1 cellular context compared by ENCODE assay signal in the genomic region with DNA sequence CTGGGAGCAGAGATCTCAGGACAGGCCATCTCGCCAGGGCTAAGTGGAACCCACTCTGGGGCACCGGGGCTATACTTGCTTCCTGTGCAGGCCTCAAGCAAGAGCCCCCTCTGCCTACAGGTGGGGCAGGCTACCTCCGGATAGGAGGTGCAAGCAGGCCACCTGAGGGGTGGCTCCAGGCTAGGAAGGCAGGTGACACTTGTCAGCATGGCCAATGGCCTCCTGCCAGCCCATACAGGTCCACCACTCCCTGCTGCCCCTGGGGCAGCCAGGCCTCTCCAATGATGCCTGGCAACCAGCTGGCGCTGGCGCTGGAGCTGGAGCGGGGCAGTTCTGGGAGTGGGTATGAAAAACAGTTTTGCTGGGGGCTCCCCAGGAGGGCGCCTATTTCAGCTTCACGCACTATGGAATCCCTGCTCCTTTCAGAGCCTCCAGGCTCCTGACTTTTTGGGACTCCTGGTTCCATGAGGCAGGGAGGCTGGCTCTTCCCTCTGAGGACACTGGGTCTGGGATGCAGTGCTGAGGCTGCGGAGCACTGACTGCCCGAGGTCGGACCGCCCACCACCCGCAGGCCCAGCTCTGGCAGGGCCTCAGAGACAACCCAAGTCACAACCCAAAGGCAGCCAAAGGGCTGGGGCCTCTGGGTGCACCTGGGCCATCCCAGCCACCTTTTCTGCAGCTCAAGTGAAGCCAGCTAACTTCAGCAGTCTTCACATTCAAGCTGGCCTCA.
TF ChIP-seq lines count a peak whose summit lies in the region.

No MANE protein-coding gene starts in this region.

TF ChIP-seq in IMR-90, 13 proteins besides CTCF, POLR2A, EP300 and RAD21:
- TF ChIP-seq NFE2L2 (IDR thresholded peaks at IDR 0.05; ENCODE audit: low read depth, low read length): no peak
- TF ChIP-seq RCOR1 (IDR thresholded peaks at IDR 0.05; ENCODE audit: insufficient replicate concordance, low read length): no peak
- TF ChIP-seq CHD1 (IDR thresholded peaks at IDR 0.05; ENCODE audit: low read depth, low read length): no peak
- TF ChIP-seq MAZ (IDR thresholded peaks at IDR 0.05; ENCODE audit: borderline replicate concordance, low read depth, low read length): no peak
- TF ChIP-seq, protein P1, sequence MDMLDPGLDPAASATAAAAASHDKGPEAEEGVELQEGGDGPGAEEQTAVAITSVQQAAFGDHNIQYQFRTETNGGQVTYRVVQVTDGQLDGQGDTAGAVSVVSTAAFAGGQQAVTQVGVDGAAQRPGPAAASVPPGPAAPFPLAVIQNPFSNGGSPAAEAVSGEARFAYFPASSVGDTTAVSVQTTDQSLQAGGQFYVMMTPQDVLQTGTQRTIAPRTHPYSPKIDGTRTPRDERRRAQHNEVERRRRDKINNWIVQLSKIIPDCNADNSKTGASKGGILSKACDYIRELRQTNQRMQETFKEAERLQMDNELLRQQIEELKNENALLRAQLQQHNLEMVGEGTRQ (IDR thresholded peaks at IDR 0.05; ENCODE audit: low read depth, low read length): no peak
- TF ChIP-seq FOS (IDR thresholded peaks at IDR 0.05; ENCODE audit: low read depth, low read length): no peak
- no peak for TF ChIP-seq MXI1 (IDR thresholded peaks at IDR 0.05; ENCODE audit: borderline replicate concordance, low read depth, low read length)
- no peak for TF ChIP-seq RFX5 (IDR thresholded peaks at IDR 0.05; ENCODE audit: low read depth, low read length)
- TF ChIP-seq SMC3 (IDR thresholded peaks at IDR 0.05; ENCODE audit: low read depth, low read length): no peak
- TF ChIP-seq CEBPB (IDR thresholded peaks at IDR 0.05; ENCODE audit: low read depth, low read length): no peak
- TF ChIP-seq BHLHE40 (IDR thresholded peaks at IDR 0.05; ENCODE audit: low read depth, low read length): no peak
